ENCODE assay signal across 27 cellular contexts in the genomic region with DNA sequence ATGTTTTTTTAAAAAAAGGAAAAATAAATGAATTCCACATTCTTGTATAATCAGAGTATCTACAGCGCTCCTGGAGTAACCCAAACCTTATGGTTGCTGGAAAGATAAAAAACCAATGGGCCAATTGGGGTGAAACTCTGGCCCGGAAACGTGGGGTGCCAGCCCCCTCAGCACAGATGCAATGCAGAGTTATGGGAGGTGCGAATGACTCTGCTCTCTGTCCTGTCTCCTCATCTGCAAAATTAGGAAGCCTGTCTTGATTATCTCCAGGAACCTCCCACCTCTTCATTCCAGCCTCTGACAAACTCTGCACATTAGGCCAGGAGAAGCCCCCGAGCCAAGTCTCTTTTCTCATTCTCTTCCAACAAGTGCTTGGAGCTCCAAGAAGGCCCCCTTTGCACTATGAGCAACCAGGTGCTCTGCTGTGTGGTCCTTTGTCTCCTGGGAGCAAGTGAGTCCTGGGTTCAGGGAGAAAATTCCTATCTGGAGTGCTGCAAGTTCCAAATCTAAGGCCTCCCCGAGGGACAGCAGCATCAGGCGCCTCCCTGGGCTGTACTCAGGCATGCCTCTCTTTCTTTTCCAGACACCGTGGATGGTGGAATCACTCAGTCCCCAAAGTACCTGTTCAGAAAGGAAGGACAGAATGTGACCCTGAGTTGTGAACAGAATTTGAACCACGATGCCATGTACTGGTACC.
DNase-seq lines count a peak whose midpoint lies in the region; ATAC-seq lines count a peak whose summit lies in the region.
"Had no signal": no experiment of that assay in that cellular context is flagged by ENCODE, and none has a peak within 500 bp of the region (broad histone marks: within the 10 kb centered on the region; RNA-seq: fewer than 3 reads in every experiment).

No MANE protein-coding gene starts in this region.

- H3K27ac ChIP-seq in angular gyrus (ENCODE audit: low read depth, low read length) (peak overlapping the region; percentile 18), thymus (ENCODE audit: low read depth) (peak overlapping the region; percentile 42)
- H3K27ac ChIP-seq: brain microvascular endothelial cell, right lobe of liver, thoracic aorta, uterus, WERI-Rb-1 had no signal

- H3K36me3 Mint-ChIP-seq in activated naive CD4-positive, alpha-beta T cell treated with anti-CD3 and anti-CD28 coated beads, Interleukin-2, amount 50 U/mL, for 24 hours: peaks cover 2% of the 10 kb centered on the region
- no peaks in the 10 kb centered on the region for H3K36me3 Mint-ChIP-seq in activated CD4-positive, alpha-beta memory T cell treated with anti-CD3 and anti-CD28 coated beads, Interleukin-2, amount 10 ng/mL, durations not matched to agents 7 days and 5 days (ENCODE audit: low read depth)
- H3K36me3 Mint-ChIP-seq: IgD-negative memory B cell; memory B cell; stimulated activated naive B cell treated with anti-CD40 and anti-IgM and Interleukin-4, amounts not matched to agents 10 μg/mL and 1 μg/mL and 100 μg/mL, for 72 hours had no signal

- no peaks in the 10 kb centered on the region for H3K9me3 ChIP-seq in thymus (ENCODE audit: control insufficient read depth)
- H3K9me3 ChIP-seq: right lobe of liver, SK-N-SH, thoracic aorta, uterus had no signal

- no peaks in the 10 kb centered on the region for H3K9me3 Mint-ChIP-seq in activated naive CD4-positive, alpha-beta T cell treated with anti-CD3 and anti-CD28 coated beads, Interleukin-2, amount 50 U/mL, for 24 hours
- H3K9me3 Mint-ChIP-seq in activated CD4-positive, alpha-beta memory T cell treated with anti-CD3 and anti-CD28 coated beads, Interleukin-2, amount 10 ng/mL, durations not matched to agents 7 days and 5 days: no peaks in the 10 kb centered on the region
- H3K9me3 Mint-ChIP-seq: IgD-negative memory B cell; memory B cell; stimulated activated naive B cell treated with anti-CD40 and anti-IgM and Interleukin-4, amounts not matched to agents 10 μg/mL and 1 μg/mL and 100 μg/mL, for 72 hours had no signal

- peak overlapping the region; percentile 30 for H3K4me3 ChIP-seq in thymus (ENCODE audit: low read length)
- H3K4me3 ChIP-seq: right lobe of liver, thoracic aorta, uterus had no signal

- no peaks in the 10 kb centered on the region for H3K27me3 ChIP-seq in thymus (ENCODE audit: control insufficient read depth, insufficient read depth)
- H3K27me3 ChIP-seq: brain microvascular endothelial cell, right lobe of liver, uterus had no signal

- H3K4me3 Mint-ChIP-seq in activated naive CD4-positive, alpha-beta T cell treated with anti-CD3 and anti-CD28 coated beads, Interleukin-2, amount 50 U/mL, for 24 hours: peak overlapping the region; percentile 66
- peak overlapping the region; percentile 56 for H3K4me3 Mint-ChIP-seq in activated CD4-positive, alpha-beta memory T cell treated with anti-CD3 and anti-CD28 coated beads, Interleukin-2, amount 10 ng/mL, durations not matched to agents 7 days and 5 days
- H3K4me3 Mint-ChIP-seq: IgD-negative memory B cell; memory B cell; stimulated activated naive B cell treated with anti-CD40 and anti-IgM and Interleukin-4, amounts not matched to agents 10 μg/mL and 1 μg/mL and 100 μg/mL, for 72 hours had no signal

- no peaks in the 10 kb centered on the region for H3K27me3 Mint-ChIP-seq in activated naive CD4-positive, alpha-beta T cell treated with anti-CD3 and anti-CD28 coated beads, Interleukin-2, amount 50 U/mL, for 24 hours
- H3K27me3 Mint-ChIP-seq in activated CD4-positive, alpha-beta memory T cell treated with anti-CD3 and anti-CD28 coated beads, Interleukin-2, amount 10 ng/mL, durations not matched to agents 7 days and 5 days: peaks cover 10% of the 10 kb centered on the region

- POLR2A ChIA-PET in activated CD4-positive, alpha-beta memory T cell treated with anti-CD3 and anti-CD28 coated beads, Interleukin-2, amount 10 ng/mL, durations not matched to agents 7 days and 5 days (lab: Charles Lee): interaction anchor here (1.1 to 1.6 kb wide), 4 partner anchors 10 to 189 kb away, joined by 4 to 5 read pairs (median 4); no protein-coding TSS in a partner anchor

- CTCF ChIA-PET in activated CD4-positive, alpha-beta memory T cell treated with anti-CD3 and anti-CD28 coated beads, Interleukin-2, amount 10 ng/mL, durations not matched to agents 7 days and 5 days (lab: Charles Lee): interaction anchor here (0.9 kb wide), 1 partner anchor 180 kb away, joined by 3 read pairs; no protein-coding TSS in a partner anchor

- peaks cover 2% of the 10 kb centered on the region for H3K4me1 ChIP-seq in thymus (ENCODE audit: control insufficient read depth, insufficient read depth, low read length)
- H3K4me1 ChIP-seq: right lobe of liver, uterus had no signal

- no peaks in the 10 kb centered on the region for H3K36me3 ChIP-seq in thymus (ENCODE audit: control insufficient read depth, insufficient read depth)
- H3K36me3 ChIP-seq: brain microvascular endothelial cell, right lobe of liver, thoracic aorta, uterus, WERI-Rb-1 had no signal

- WGBS in thymus: 91% methylated on average over 9 of the region's 9 CpGs

- peaks cover 17% of the 10 kb centered on the region for H3K4me1 Mint-ChIP-seq in activated naive CD4-positive, alpha-beta T cell treated with anti-CD3 and anti-CD28 coated beads, Interleukin-2, amount 50 U/mL, for 24 hours
- H3K4me1 Mint-ChIP-seq in activated CD4-positive, alpha-beta memory T cell treated with anti-CD3 and anti-CD28 coated beads, Interleukin-2, amount 10 ng/mL, durations not matched to agents 7 days and 5 days: peaks cover 14% of the 10 kb centered on the region
- H3K4me1 Mint-ChIP-seq: IgD-negative memory B cell; memory B cell; stimulated activated naive B cell treated with anti-CD40 and anti-IgM and Interleukin-4, amounts not matched to agents 10 μg/mL and 1 μg/mL and 100 μg/mL, for 72 hours had no signal

- no peak for ATAC-seq in GM18519 (IDR thresholded peaks at IDR 0.05; ENCODE audit: low FRiP score, unreplicated experiment)
- no peak for ATAC-seq in HG02759 (IDR thresholded peaks at IDR 0.05; ENCODE audit: unreplicated experiment)
- ATAC-seq: left lobe of liver; right lobe of liver; stimulated activated naive B cell treated with anti-CD40 and anti-IgM and Interleukin-4, amounts not matched to agents 10 μg/mL and 1 μg/mL and 100 μg/mL, for 72 hours had no signal

- H3K27ac Mint-ChIP-seq in activated naive CD4-positive, alpha-beta T cell treated with anti-CD3 and anti-CD28 coated beads, Interleukin-2, amount 50 U/mL, for 24 hours: peak overlapping the region; percentile 59
- H3K27ac Mint-ChIP-seq in activated CD4-positive, alpha-beta memory T cell treated with anti-CD3 and anti-CD28 coated beads, Interleukin-2, amount 10 ng/mL, durations not matched to agents 7 days and 5 days: peak overlapping the region; percentile 62
- H3K27ac Mint-ChIP-seq: IgD-negative memory B cell; memory B cell; stimulated activated naive B cell treated with anti-CD40 and anti-IgM and Interleukin-4, amounts not matched to agents 10 μg/mL and 1 μg/mL and 100 μg/mL, for 72 hours had no signal

- no peak for DNase-seq in activated naive CD4-positive, alpha-beta T cell (lab: John Stamatoyannopoulos, UW)
- no peak for DNase-seq in activated CD4-positive, alpha-beta memory T cell treated with anti-CD3 and anti-CD28 coated beads, Interleukin-2, amount 10 ng/mL, durations not matched to agents 7 days and 5 days
- DNase-seq: activated CD4-positive, alpha-beta T cell treated with anti-CD3 and anti-CD28 coated beads, Interleukin-2, amount 50 U/mL, for 48 hours; brain microvascular endothelial cell; C1 segment of cervical spinal cord; NCI-H1092; NCI-H187 treated with DMSO at 0.1 percent for 48 hours; NCI-H2171 treated with DMSO at 0.1 percent for 48 hours; NCI-H524; PC-3; right lobe of liver; SK-N-SH; stimulated activated CD4-positive, alpha-beta T cell treated with anti-CD3 and anti-CD28 coated beads, Interleukin-12 subunit alpha, Interleukin-12 subunit beta, amount 100 ng/mL, for 4 hours; stimulated activated CD4-positive, alpha-beta T cell treated with anti-CD3 and anti-CD28 coated beads, Interleukin-4, amount 100 ng/mL, for 4 hours; stimulated activated naive B cell treated with anti-CD40 and anti-IgM and Interleukin-4, amounts not matched to agents 10 μg/mL and 1 μg/mL and 100 μg/mL, for 72 hours; T1000; uterus; WERI-Rb-1 had no signal
